Comparison of ENCODE assay signal across 9 cellular contexts in the genomic region with DNA sequence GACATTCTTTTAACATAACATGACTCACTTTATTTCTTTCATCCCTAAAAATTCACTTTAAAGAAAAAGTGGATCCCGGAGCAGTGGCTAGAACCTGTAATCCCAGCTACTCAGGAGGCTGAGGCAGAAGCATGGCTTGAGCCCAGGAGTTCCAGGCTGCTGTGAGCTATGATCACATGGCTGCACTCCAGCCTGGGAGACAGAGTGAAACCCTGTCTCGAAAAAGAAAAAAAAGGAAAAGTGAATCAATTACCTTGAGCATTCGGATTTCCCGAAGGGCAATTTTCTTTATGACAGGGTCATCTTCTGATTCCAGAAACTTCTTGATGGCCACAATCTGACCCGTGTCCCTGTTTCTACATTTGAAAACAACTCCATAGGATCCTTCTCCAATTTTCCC. TPM values are rescaled to one million over a fixed set of nuclear protein-coding genes. Genes with fewer than 3 reads are reported as not detected.
A peak's percentile ranks its signal among the peaks of the same experiment; 100 is the strongest.
DNase-seq lines count a peak whose midpoint lies in the region; ATAC-seq and TF ChIP-seq lines count a peak whose summit lies in the region.
"Had no signal": no experiment of that assay in that cellular context is flagged by ENCODE, and none has a peak within 500 bp of the region (broad histone marks: within the 10 kb centered on the region; RNA-seq: fewer than 3 reads in every experiment).

No MANE protein-coding gene starts in this region.

- peaks cover 0 to 19% of the 10 kb centered on the region in 2 experiments; a peak in 1 of 4 replicates for H3K79me1 ChIP-seq in IMR-90 (ENCODE audit: low read depth in 1 of 2, low read length in 2 of 2)

- H3K4me1 ChIP-seq in IMR-90 (ENCODE audit: control insufficient read depth, insufficient read depth, low read length) (peaks cover 13% of the 10 kb centered on the region), BE2C (peaks cover 5% of the 10 kb centered on the region; the same call in 1 of the 2 replicates)

- H3K56ac ChIP-seq in IMR-90 (ENCODE audit: extremely low read depth, insufficient read depth, low read length): no peak overlapping the region

- H2BK15ac ChIP-seq in IMR-90 (ENCODE audit: low read depth, low read length): no peak overlapping the region; the same call in 2 of the 3 replicates

- H2AK9ac ChIP-seq in IMR-90 (replicated peaks; ENCODE audit: low read depth, low read length, poor library complexity): no peak overlapping the region

- peak overlapping the region; percentile 49 for H3K4me2 ChIP-seq in IMR-90 (ENCODE audit: low read depth, low read length)

- TF ChIP-seq RAD21 in IMR-90 (IDR thresholded peaks at IDR 0.05; ENCODE audit: low read length): no peak

- no peak overlapping the region; a peak in 2 of 4 replicates for H4K8ac ChIP-seq in IMR-90 (ENCODE audit: low read depth in 2 of 2, low read length in 2 of 2)

- H3K27me3 ChIP-seq in IMR-90 (ENCODE audit: control insufficient read depth, insufficient read depth, low read length) (no peaks in the 10 kb centered on the region), dorsolateral prefrontal cortex (no peaks in the 10 kb centered on the region), BE2C (no peaks in the 10 kb centered on the region)

- H3K18ac ChIP-seq in IMR-90 (ENCODE audit: low read depth, low read length): no peak overlapping the region

- 0 out of 2 replicates have a peak overlapping the region, but pooled peaks have one; percentile 26 for H3K4ac ChIP-seq in IMR-90 (ENCODE audit: low read depth, low read length)

- no peak overlapping the region for H4K5ac ChIP-seq in IMR-90 (ENCODE audit: low read depth, low read length)

- peaks cover 10 to 15% of the 10 kb centered on the region in 2 donors for H3K4me1 Mint-ChIP-seq in natural killer cell treated with Interleukin-12 subunit alpha and Interleukin-12 subunit beta and Interleukin-15 and Interleukin-18, amount 100 ng/mL, for 72 hours (ENCODE audit: low read depth in 2 of 2)
- H3K4me1 Mint-ChIP-seq in stimulated activated memory B cell treated with anti-CD40 and anti-IgM and Interleukin-4, amounts not matched to agents 10 μg/mL and 1 μg/mL and 100 μg/mL, for 72 hours: peaks cover 37% of the 10 kb centered on the region

- DNase-seq in AG10803 (ENCODE audit: low read depth) (peak; percentile 26), IMR-90 (no peak), dorsolateral prefrontal cortex (peak in 4 of 10 donors; percentile 16 to 50 (median 28)), BE2C (no peak)
- DNase-seq in natural killer cell treated with Interleukin-12 subunit alpha and Interleukin-12 subunit beta and Interleukin-15 and Interleukin-18, amount 100 ng/mL, for 72 hours (ENCODE audit: low spot score): no peak
- DNase-seq: NK-92 treated with Interleukin-12 subunit alpha and Interleukin-12 subunit beta, amount 100 ng/mL, for 24 hours had no signal

- H2AK5ac ChIP-seq in IMR-90 (ENCODE audit: low read depth, low read length): no peak overlapping the region

- H3K36me3 ChIP-seq in IMR-90 (ENCODE audit: control insufficient read depth, insufficient read depth, low read length): no peaks in the 10 kb centered on the region; the same call in 1 of the 2 replicates
- no peaks in the 10 kb centered on the region for H3K36me3 ChIP-seq in BE2C

- ATAC-seq in IMR-90 (ENCODE audit: low read depth) (no peak), HG03280 (IDR thresholded peaks at IDR 0.05; ENCODE audit: unreplicated experiment) (no peak), GM18520 (IDR thresholded peaks at IDR 0.05; ENCODE audit: unreplicated experiment) (no peak)
- no peak for ATAC-seq in natural killer cell treated with Interleukin-12 subunit alpha and Interleukin-12 subunit beta and Interleukin-15 and Interleukin-18, amount 100 ng/mL, for 72 hours
- ATAC-seq in stimulated activated memory B cell treated with anti-CD40 and anti-IgM and Interleukin-4, amounts not matched to agents 10 μg/mL and 1 μg/mL and 100 μg/mL, for 72 hours: no peak

- H3K23ac ChIP-seq in IMR-90 (ENCODE audit: low read depth, low read length): no peak overlapping the region

- BruUV-seq in IMR-90 (replicated peaks; lab: Mats Ljungman, UMichigan): no TSS peak

- no peak overlapping the region for H3K27ac ChIP-seq in IMR-90 (ENCODE audit: insufficient read depth, low read length)
- H3K27ac ChIP-seq in dorsolateral prefrontal cortex: peak overlapping the region in 17 of 59 donors; percentile 1 to 88 (median 49)

- H3K27me3 Mint-ChIP-seq in natural killer cell treated with Interleukin-12 subunit alpha and Interleukin-12 subunit beta and Interleukin-15 and Interleukin-18, amount 100 ng/mL, for 72 hours: peaks cover 0 to 2% of the 10 kb centered on the region in 2 donors
- no peaks in the 10 kb centered on the region for H3K27me3 Mint-ChIP-seq in stimulated activated memory B cell treated with anti-CD40 and anti-IgM and Interleukin-4, amounts not matched to agents 10 μg/mL and 1 μg/mL and 100 μg/mL, for 72 hours

- 0 out of 2 replicates have a peak overlapping the region, but pooled peaks have one; percentile 14 for H3K14ac ChIP-seq in IMR-90 (replicated peaks; ENCODE audit: low read depth, low read length)

- no peak for TF ChIP-seq POLR2A in IMR-90 (IDR thresholded peaks at IDR 0.05; ENCODE audit: low read depth, low read length)

- peak overlapping the region; percentile 89 for H3K4me3 Mint-ChIP-seq in natural killer cell treated with Interleukin-12 subunit alpha and Interleukin-12 subunit beta and Interleukin-15 and Interleukin-18, amount 100 ng/mL, for 72 hours
- no peak overlapping the region for H3K4me3 Mint-ChIP-seq in stimulated activated memory B cell treated with anti-CD40 and anti-IgM and Interleukin-4, amounts not matched to agents 10 μg/mL and 1 μg/mL and 100 μg/mL, for 72 hours

- dilution Hi-C loops in IMR-90 (cut with HindIII; ENCODE audit: low sequenced_read_pairs, unreplicated experiment): no loop called here

- no CpG with 5 or more reads among the region's 5 CpGs for WGBS in IMR-90 (ENCODE audit: extremely low coverage in 2 of 2, insufficient read length in 1 of 2), 2 experiments

- TF ChIP-seq CTCF in AG10803 (conservative IDR thresholded peaks at IDR 0.05; ENCODE audit: low read length) (no peak), IMR-90 (conservative IDR thresholded peaks at IDR 0.05; ENCODE audit: low read depth, low read length) (no peak), dorsolateral prefrontal cortex (IDR thresholded peaks at IDR 0.05 in 54 of 56, conservative IDR thresholded peaks at IDR 0.05 in 2 of 56; ENCODE audit: low read depth in 1 of 56, partially characterized antibody in 56 of 56) (no peak), BE2C (IDR thresholded peaks at IDR 0.05; ENCODE audit: low read depth, low read length) (no peak)

- CTCF ChIA-PET in IMR-90 (lab: Yijun Ruan, JAX): no interaction called here

- no peak overlapping the region; the same call in 1 of the 2 replicates for H3K9ac ChIP-seq in IMR-90 (ENCODE audit: low read depth, low read length)

- in situ Hi-C loops in IMR-90 (cut with MboI; ENCODE audit: low sequenced_read_pairs): no loop called here

- no peak overlapping the region for H3K27ac Mint-ChIP-seq in natural killer cell treated with Interleukin-12 subunit alpha and Interleukin-12 subunit beta and Interleukin-15 and Interleukin-18, amount 100 ng/mL, for 72 hours
- no peak overlapping the region for H3K27ac Mint-ChIP-seq in stimulated activated memory B cell treated with anti-CD40 and anti-IgM and Interleukin-4, amounts not matched to agents 10 μg/mL and 1 μg/mL and 100 μg/mL, for 72 hours

- H3K36me3 Mint-ChIP-seq in natural killer cell treated with Interleukin-12 subunit alpha and Interleukin-12 subunit beta and Interleukin-15 and Interleukin-18, amount 100 ng/mL, for 72 hours: no peaks in the 10 kb centered on the region
- H3K36me3 Mint-ChIP-seq in stimulated activated memory B cell treated with anti-CD40 and anti-IgM and Interleukin-4, amounts not matched to agents 10 μg/mL and 1 μg/mL and 100 μg/mL, for 72 hours: peaks cover 9% of the 10 kb centered on the region

- H2BK20ac ChIP-seq in IMR-90 (ENCODE audit: low read depth, low read length): no peak overlapping the region

- H3K9me3 Mint-ChIP-seq in natural killer cell treated with Interleukin-12 subunit alpha and Interleukin-12 subunit beta and Interleukin-15 and Interleukin-18, amount 100 ng/mL, for 72 hours: no peaks in the 10 kb centered on the region
- H3K9me3 Mint-ChIP-seq in stimulated activated memory B cell treated with anti-CD40 and anti-IgM and Interleukin-4, amounts not matched to agents 10 μg/mL and 1 μg/mL and 100 μg/mL, for 72 hours: no peaks in the 10 kb centered on the region

- no peak overlapping the region for H2BK5ac ChIP-seq in IMR-90 (ENCODE audit: low read depth, low read length, poor library complexity, severe bottlenecking)

- H4K20me1 ChIP-seq in IMR-90 (ENCODE audit: insufficient read depth, low read length): no peaks in the 10 kb centered on the region

- H3K4me3 ChIP-seq in AG10803 (ENCODE audit: low read length) (peak overlapping the region; percentile 76), IMR-90 (ENCODE audit: insufficient read depth, low read depth, low read length) (no peak overlapping the region), dorsolateral prefrontal cortex (peak overlapping the region in 57 of 59 donors; percentile 55 to 86 (median 75)), BE2C (ENCODE audit: low read depth, low read length) (no peak overlapping the region)

- intact Hi-C loops in IMR-90 (cut with micrococcal nuclease) (loop anchor here (5.0 kb wide), 1 partner anchor 137 kb away; a partner anchor contains a TSS), dorsolateral prefrontal cortex (cut with DNase I) (loop anchor here in 1 of 2 donors (5.0 kb wide), 1 partner anchor 53 kb away; no protein-coding TSS in a partner anchor)

- H4K91ac ChIP-seq in IMR-90 (ENCODE audit: insufficient read depth, low read depth, low read length): 0 out of 2 replicates have a peak overlapping the region, but pooled peaks have one; percentile 9

- H3K9me3 ChIP-seq in IMR-90 (ENCODE audit: control insufficient read depth, insufficient read depth, low read length) (no peaks in the 10 kb centered on the region), BE2C (no peaks in the 10 kb centered on the region)

- no peak overlapping the region for H2AFZ ChIP-seq in IMR-90 (replicated peaks; ENCODE audit: low read length, poor library complexity)

- no peak overlapping the region for H2BK120ac ChIP-seq in IMR-90 (ENCODE audit: low read depth, low read length)

- H3K9me1 ChIP-seq in IMR-90 (ENCODE audit: insufficient read depth, low read length): peaks cover 9% of the 10 kb centered on the region; the same call in 1 of the 2 replicates

- POLR2A ChIA-PET in IMR-90 (lab: Charles Lee; ENCODE audit: unreplicated experiment): interaction anchor here (0.6 kb wide), 1 partner anchor 96 kb away, joined by 8 read pairs; no protein-coding TSS in a partner anchor

TF ChIP-seq in IMR-90, 13 proteins besides CTCF, POLR2A, EP300 and RAD21 (continues in another document):
- no peak for TF ChIP-seq CHD1 (IDR thresholded peaks at IDR 0.05; ENCODE audit: low read depth, low read length)

RNA-seq across cellular contexts. Expression of a gene that starts 1.2 kb away (rescaled TPM):
- total RNA-seq in IMR-90 (2012; rRNA removed): 3.8 and 7.2 TPM in 2 replicates
- polyA plus RNA-seq in IMR-90 (2012; rRNA removed): 1.5 and 1.9 TPM in 2 replicates
- 0.75 and 0.87 TPM in 2 replicates for polyA plus RNA-seq in IMR-90 (2012; cell fraction: cytosol; rRNA removed)
- polyA plus RNA-seq in IMR-90 (2012; cell fraction: nucleus; rRNA removed; ENCODE audit: low replicate concordance): 1.0 and 5.3 TPM in 2 replicates
- total RNA-seq in dorsolateral prefrontal cortex: 10 to 100 TPM; 18.9 to 74.8 (median 43.2) TPM
- total RNA-seq in natural killer cell treated with Interleukin-12 subunit alpha and Interleukin-12 subunit beta and Interleukin-15 and Interleukin-18, amount 100 ng/mL, for 72 hours: 1 to 10 TPM; 2.3 to 7.3 TPM
- 3.2 TPM for polyA plus RNA-seq in BE2C (2012; ENCODE audit: insufficient read depth, insufficient read length, low read depth)

Comparison
In these comparisons a context has a peak if more than half of its experiments do, and no peak if none do; other contexts are left out.
1. H3K4me3 ChIP-seq: peak in AG10803 (single experiment) and dorsolateral prefrontal cortex (57 of 59); none in IMR-90 (single experiment) and BE2C (single experiment).